ENCODE assay signal across 12 cellular contexts in genomic region chr9:121269888-121270254, GRCh38. TPM values are rescaled to one million over a fixed set of nuclear protein-coding genes. Genes with fewer than 3 reads are reported as not detected.
DNase-seq lines count a peak whose midpoint lies in the region; FAIRE-seq and TF ChIP-seq lines count a peak whose summit lies in the region.
"Had no signal": no experiment of that assay in that cellular context is flagged by ENCODE, and none has a peak within 500 bp of the region (broad histone marks: within the 10 kb centered on the region; RNA-seq: fewer than 3 reads in every experiment).

No MANE protein-coding gene starts in this region.

- H3K4me1 ChIP-seq in kidney (ENCODE audit: control insufficient read depth in 1 of 2, insufficient read depth in 1 of 2, low read depth in 1 of 2, low read length in 2 of 2) (peaks cover 7 to 19% of the 10 kb centered on the region in 2 donors), spleen (peaks cover 30 to 86% (median 52%) of the 10 kb centered on the region in 6 donors), SJCRH30 (peaks cover 19% of the 10 kb centered on the region)

- H3K27ac ChIP-seq in kidney (ENCODE audit: low read depth in 2 of 2, low read length in 2 of 2) (peak overlapping the region; percentile 85 to 91), spleen (peak overlapping the region in 6 of 8 donors; percentile 84 to 95 (median 88)), SJCRH30 (no peak overlapping the region; the same call in 1 of the 2 replicates)

- DNase-seq in HT1080 (ENCODE audit: low read depth) = peak; percentile 43
- DNase-seq in MCF 10A (ENCODE audit: unreplicated experiment) = no peak
- DNase-seq in kidney = no peak
- DNase-seq in spleen = no peak
- DNase-seq in NCI-H128 (lab: John Stamatoyannopoulos, UW; ENCODE audit: unreplicated experiment) = no peak
- DNase-seq in SJCRH30 = no peak
- DNase-seq in HuH-7 (ENCODE audit: low spot score) = no peak
- no peak for DNase-seq in ecto neural progenitor cell (ENCODE audit: low spot score)
- DNase-seq: activated CD4-positive, CD25-positive, alpha-beta regulatory T cell; GDM1; naive B cell; NCI-H524 treated with DMSO at 0.1 percent for 48 hours had no signal

- no peaks in the 10 kb centered on the region for H3K27me3 ChIP-seq in spleen (replicated peaks in 1 of 7)
- no peaks in the 10 kb centered on the region for H3K27me3 ChIP-seq in SJCRH30

- H3K36me3 ChIP-seq in kidney (ENCODE audit: control insufficient read depth in 1 of 2, insufficient read depth in 2 of 2, low read length in 2 of 2) = no peaks in the 10 kb centered on the region
- no peaks in the 10 kb centered on the region for H3K36me3 ChIP-seq in spleen
- H3K36me3 ChIP-seq in SJCRH30 = no peaks in the 10 kb centered on the region

- no peaks in the 10 kb centered on the region for H3K36me3 Mint-ChIP-seq in MCF 10A (ENCODE audit: insufficient read depth, unreplicated experiment)
- H3K36me3 Mint-ChIP-seq: naive B cell had no signal

- WGBS in spleen, 5 donors = 58 to 75% (median 67%) methylated on average over 2 of the region's 2 CpGs

- peak overlapping the region; percentile 75 for H3K4me3 Mint-ChIP-seq in MCF 10A (ENCODE audit: unreplicated experiment)

- no peak for TF ChIP-seq POLR2A in spleen (IDR thresholded peaks at IDR 0.05)

- peak overlapping the region; percentile 80 for H3K27ac Mint-ChIP-seq in MCF 10A (ENCODE audit: low read depth, unreplicated experiment)

- TF ChIP-seq CTCF in MCF 10A (IDR thresholded peaks at IDR 0.05; ENCODE audit: unreplicated experiment) (no peak), kidney (IDR thresholded peaks at IDR 0.05; ENCODE audit: borderline replicate concordance, extremely low read depth, insufficient read depth) (no peak), spleen (IDR thresholded peaks at IDR 0.05 in 8 of 11, conservative IDR thresholded peaks at IDR 0.05 in 3 of 11) (no peak)

- no peaks in the 10 kb centered on the region for H3K9me3 Mint-ChIP-seq in MCF 10A (ENCODE audit: unreplicated experiment)
- H3K9me3 Mint-ChIP-seq: naive B cell had no signal

- CTCF ChIA-PET in MCF 10A (lab: Yijun Ruan, JAX) = interaction anchor here (1.2 to 6.6 kb wide), 7 partner anchors 8 to 210 kb away, joined by 3 to 53 read pairs (median 10); partner anchors contain the start of gene RAB14

- intact Hi-C loops in MCF 10A (cut with micrococcal nuclease) (no loop called here), kidney (cut with DNase I) (loop anchor here (10.0 kb wide), 1 partner anchor 45 kb away; no protein-coding TSS in a partner anchor), spleen (cut with DNase I; ENCODE audit: low total_unique reads) (loop anchor here (10.0 kb wide), 1 partner anchor 55 kb away; no protein-coding TSS in a partner anchor)

- peaks cover 18% of the 10 kb centered on the region for H3K4me1 Mint-ChIP-seq in MCF 10A (ENCODE audit: insufficient read depth, unreplicated experiment)

- H3K9ac ChIP-seq in kidney (ENCODE audit: low read length in 2 of 2) = peak overlapping the region; percentile 59 to 70

- H3K4me3 ChIP-seq in kidney (ENCODE audit: low read length in 2 of 2) = peak overlapping the region; percentile 77 to 78
- H3K4me3 ChIP-seq in spleen = peak overlapping the region in 6 of 8 donors; percentile 72 to 85 (median 80)
- no peak overlapping the region for H3K4me3 ChIP-seq in SJCRH30

- POLR2A ChIA-PET in MCF 10A (lab: Yijun Ruan, JAX) = interaction anchor here (1.2 to 4.5 kb wide), 6 partner anchors 8 to 104 kb away, joined by 3 to 71 read pairs (median 26); no protein-coding TSS in a partner anchor

- BruUV-seq in MCF 10A (replicated peaks; lab: Mats Ljungman, UMichigan) = no TSS peak

- no peak for FAIRE-seq in kidney (lab: Jason Lieb, UNC)

- no peaks in the 10 kb centered on the region for H3K27me3 Mint-ChIP-seq in MCF 10A (ENCODE audit: insufficient read depth, unreplicated experiment)

- no peaks in the 10 kb centered on the region for H3K9me3 ChIP-seq in kidney (ENCODE audit: control insufficient read depth in 1 of 2, low read length in 2 of 2)
- H3K9me3 ChIP-seq in spleen = no peaks in the 10 kb centered on the region
- H3K9me3 ChIP-seq in SJCRH30 (replicated peaks) = no peaks in the 10 kb centered on the region

RNA-seq across cellular contexts. Expression of gene GSN, which starts 1.9 kb away (rescaled TPM):
- total RNA-seq in HT1080 (2014; rRNA removed; shearing (Covaris generic)) = 66.5 and 75.8 TPM in 2 replicates
- 84.6 and 86.6 TPM in 2 replicates for polyA plus RNA-seq in HT1080 (2015; cell fraction: cytosol; rRNA removed)
- 263 and 282 TPM in 2 replicates for polyA plus RNA-seq in HT1080 (2015; cell fraction: nucleus; rRNA removed)
- total RNA-seq in MCF 10A (2022) = 21.9 and 24.9 TPM in 2 replicates
- total RNA-seq in kidney = 511 TPM
- 235 TPM for polyA plus RNA-seq in kidney (ENCODE audit: insufficient read depth, low read depth, low replicate concordance)
- 100 to 1,000 TPM; 165 to 432 (median 263) TPM for total RNA-seq in spleen
- polyA plus RNA-seq in spleen = 100 to 1,000 TPM; 115 to 252 (median 122) TPM
- 43.4 and 44.1 TPM in 2 replicates for total RNA-seq in SJCRH30 (2014; rRNA removed; shearing (Covaris generic))
